ENCODE assay signal across 9 cellular contexts in genomic region chr18:44651453-44651852, GRCh38. TPM values are rescaled to one million over a fixed set of nuclear protein-coding genes. Genes with fewer than 3 reads are reported as not detected.
DNase-seq lines count a peak whose midpoint lies in the region; ATAC-seq and TF ChIP-seq lines count a peak whose summit lies in the region.
"Had no signal": no experiment of that assay in that cellular context is flagged by ENCODE, and none has a peak within 500 bp of the region (broad histone marks: within the 10 kb centered on the region; RNA-seq: fewer than 3 reads in every experiment).

No MANE protein-coding gene starts in this region.

- no peaks in the 10 kb centered on the region for H3K27me3 ChIP-seq in uterus

- in situ Hi-C loops in astrocyte of the spinal cord (cut with HindIII; ENCODE audit: low sequenced_read_pairs), result no loop called here

- H3K36me3 ChIP-seq in uterus, result no peaks in the 10 kb centered on the region

- no peak overlapping the region for H3K27ac ChIP-seq in uterus

- H3K9me3 ChIP-seq in uterus, result no peaks in the 10 kb centered on the region

- peak; percentile 66 for DNase-seq in HT1080 (ENCODE audit: low read depth)
- DNase-seq in astrocyte of the spinal cord (ENCODE audit: low read depth, low spot score), result peak; percentile 72
- peak; percentile 57 for DNase-seq in iPS-NIHi7 (ENCODE audit: extremely low spot score)
- DNase-seq in uterus, result peak; percentile 17 to 23
- DNase-seq in activated naive CD4-positive, alpha-beta T cell (lab: John Stamatoyannopoulos, UW), result no peak
- DNase-seq in T-helper 1 cell, result no peak
- DNase-seq: activated naive CD4-positive, alpha-beta T cell treated with anti-CD3 and anti-CD28 coated beads for 36 hours; substantia nigra had no signal

- no peaks in the 10 kb centered on the region for H3K4me1 ChIP-seq in uterus

- TF ChIP-seq CTCF in astrocyte of the spinal cord (IDR thresholded peaks at IDR 0.05; ENCODE audit: low read depth, low read length) (no peak), uterus (IDR thresholded peaks at IDR 0.05) (no peak)

- TF ChIP-seq POLR2A in uterus (IDR thresholded peaks at IDR 0.05), result no peak

- intact Hi-C loops in uterus (cut with DNase I; ENCODE audit: low total_unique reads), result no loop called here

- H3K4me3 ChIP-seq in astrocyte of the spinal cord (ENCODE audit: low read depth, low read length) (no peak overlapping the region), uterus (no peak overlapping the region)

- ATAC-seq in HG02885 (IDR thresholded peaks at IDR 0.05; ENCODE audit: poor library complexity, unreplicated experiment), result no peak

RNA-seq across cellular contexts. Expression of gene SETBP1, which starts 29.2 kb away (rescaled TPM):
- total RNA-seq in HT1080 (2014; rRNA removed; shearing (Covaris generic)), result 2.1 and 2.7 TPM in 2 replicates
- polyA plus RNA-seq in HT1080 (2015; cell fraction: cytosol; rRNA removed), result 1.1 and 1.3 TPM in 2 replicates
- polyA plus RNA-seq in HT1080 (2015; cell fraction: nucleus; rRNA removed), result 1.5 and 2.3 TPM in 2 replicates
- total RNA-seq in uterus, result 10 to 100 TPM; 16.8 to 74.0 (median 36.9) TPM

Comparison
In these comparisons a context has a peak if more than half of its experiments do, and no peak if none do; other contexts are left out.
1. DNase-seq: peak in HT1080 (single experiment), astrocyte of the spinal cord (single experiment), iPS-NIHi7 (single experiment) and uterus (2 of 2); none in activated naive CD4-positive, alpha-beta T cell (0 of 4) and T-helper 1 cell (0 of 5).